ENCODE assay signal across 1 cellular context in genomic region chr6:105881608-105882007, GRCh38.
TF ChIP-seq lines count a peak whose summit lies in the region.

No MANE protein-coding gene starts in this region.

TF ChIP-seq in GM23338, 12 proteins besides CTCF, POLR2A, EP300 and RAD21 (continued from another document):
- TF ChIP-seq REST (IDR thresholded peaks at IDR 0.05; ENCODE audit: unreplicated experiment): no peak
- no peak for TF ChIP-seq ZNF462 (CRISPR knock-in tag; IDR thresholded peaks at IDR 0.05)
- TF ChIP-seq POLR2AphosphoS5 (IDR thresholded peaks at IDR 0.05; ENCODE audit: low read depth): no peak
- TF ChIP-seq JUNB (IDR thresholded peaks at IDR 0.05; ENCODE audit: unreplicated experiment): no peak
- TF ChIP-seq NANOG (IDR thresholded peaks at IDR 0.05; ENCODE audit: borderline replicate concordance): no peak
- TF ChIP-seq EZH2phosphoT487 (IDR thresholded peaks at IDR 0.05; ENCODE audit: unreplicated experiment): no peak
- no peak for TF ChIP-seq ZNF331 (CRISPR knock-in tag; IDR thresholded peaks at IDR 0.05; ENCODE audit: low read depth)
- no peak for TF ChIP-seq CREB1 (CRISPR knock-in tag; IDR thresholded peaks at IDR 0.05; ENCODE audit: low read depth)
- no peak for TF ChIP-seq EZH2 (IDR thresholded peaks at IDR 0.05; ENCODE audit: low read depth, unreplicated experiment)
- TF ChIP-seq ETS1 (IDR thresholded peaks at IDR 0.05): no peak
- TF ChIP-seq STAT1 (IDR thresholded peaks at IDR 0.05; ENCODE audit: unreplicated experiment): no peak
